10 cellular contexts compared by ENCODE assay signal in genomic region chr1:154434346-154435075, GRCh38. TPM values are rescaled to one million over a fixed set of nuclear protein-coding genes. Genes with fewer than 3 reads are reported as not detected.
DNase-seq lines count a peak whose midpoint lies in the region; ATAC-seq and TF ChIP-seq lines count a peak whose summit lies in the region.
"Had no signal": no experiment of that assay in that cellular context is flagged by ENCODE, and none has a peak within 500 bp of the region (broad histone marks: within the 10 kb centered on the region; RNA-seq: fewer than 3 reads in every experiment).

No MANE protein-coding gene starts in this region.

- peaks cover 47% of the 10 kb centered on the region for H3K4me1 Mint-ChIP-seq in activated naive CD4-positive, alpha-beta T cell treated with anti-CD3 and anti-CD28 coated beads, Interleukin-2, amount 50 U/mL, for 24 hours
- peaks cover 34% of the 10 kb centered on the region for H3K4me1 Mint-ChIP-seq in nephron

- H3K4me3 Mint-ChIP-seq in activated naive CD4-positive, alpha-beta T cell treated with anti-CD3 and anti-CD28 coated beads, Interleukin-2, amount 50 U/mL, for 24 hours: no peak overlapping the region
- no peak overlapping the region for H3K4me3 Mint-ChIP-seq in nephron
- H3K4me3 Mint-ChIP-seq: mesothelial cell of epicardium had no signal

- no peaks in the 10 kb centered on the region for H3K27me3 Mint-ChIP-seq in activated naive CD4-positive, alpha-beta T cell treated with anti-CD3 and anti-CD28 coated beads, Interleukin-2, amount 50 U/mL, for 24 hours
- no peaks in the 10 kb centered on the region for H3K27me3 Mint-ChIP-seq in nephron (ENCODE audit: low read depth)

- H3K36me3 Mint-ChIP-seq in activated naive CD4-positive, alpha-beta T cell treated with anti-CD3 and anti-CD28 coated beads, Interleukin-2, amount 50 U/mL, for 24 hours: peaks cover 6% of the 10 kb centered on the region
- H3K36me3 Mint-ChIP-seq in activated naive CD4-positive, alpha-beta T cell treated with anti-CD3 and anti-CD28 coated beads, Interleukin-2, amount 50 U/mL, for 72 hours: no peaks in the 10 kb centered on the region
- H3K36me3 Mint-ChIP-seq in nephron (ENCODE audit: low read depth): no peaks in the 10 kb centered on the region
- H3K36me3 Mint-ChIP-seq: mesothelial cell of epicardium had no signal

- no peak for DNase-seq in activated naive CD4-positive, alpha-beta T cell treated with anti-CD3 and anti-CD28 coated beads, Interleukin-2, amount 50 U/mL, for 72 hours (ENCODE audit: low spot score in 2 of 2)
- DNase-seq in fibroblast of villous mesenchyme (ENCODE audit: low read depth) (peak; percentile 78), ureter (ENCODE audit: low spot score) (peak; percentile 77), NCI-H748 (lab: John Stamatoyannopoulos, UW; ENCODE audit: unreplicated experiment) (no peak)
- DNase-seq: dermis blood vessel endothelial cell had no signal

- H3K9me3 Mint-ChIP-seq in activated naive CD4-positive, alpha-beta T cell treated with anti-CD3 and anti-CD28 coated beads, Interleukin-2, amount 50 U/mL, for 24 hours: no peaks in the 10 kb centered on the region
- no peaks in the 10 kb centered on the region for H3K9me3 Mint-ChIP-seq in activated naive CD4-positive, alpha-beta T cell treated with anti-CD3 and anti-CD28 coated beads, Interleukin-2, amount 50 U/mL, for 72 hours
- no peaks in the 10 kb centered on the region for H3K9me3 Mint-ChIP-seq in nephron
- H3K9me3 Mint-ChIP-seq: mesothelial cell of epicardium had no signal

- H3K27ac Mint-ChIP-seq in activated naive CD4-positive, alpha-beta T cell treated with anti-CD3 and anti-CD28 coated beads, Interleukin-2, amount 50 U/mL, for 24 hours: peak overlapping the region; percentile 62
- no peak overlapping the region for H3K27ac Mint-ChIP-seq in activated naive CD4-positive, alpha-beta T cell treated with anti-CD3 and anti-CD28 coated beads, Interleukin-2, amount 50 U/mL, for 72 hours
- H3K27ac Mint-ChIP-seq in nephron: peak overlapping the region in 2 of 3 experiments; percentile 66 to 79
- H3K27ac Mint-ChIP-seq: mesothelial cell of epicardium had no signal

- ATAC-seq in activated naive CD4-positive, alpha-beta T cell treated with anti-CD3 and anti-CD28 coated beads, Interleukin-2, amount 50 U/mL, for 72 hours: no peak
- ATAC-seq in GM19455 (IDR thresholded peaks at IDR 0.05; ENCODE audit: unreplicated experiment) (no peak), GM18907 (IDR thresholded peaks at IDR 0.05; ENCODE audit: unreplicated experiment) (no peak)

- TF ChIP-seq CTCF in fibroblast of villous mesenchyme (IDR thresholded peaks at IDR 0.05; ENCODE audit: insufficient read depth, low read depth, low read length) (no peak), nephron (IDR thresholded peaks at IDR 0.05; ENCODE audit: unreplicated experiment in 3 of 3) (no peak)

- no peak overlapping the region for H3K4me3 ChIP-seq in fibroblast of villous mesenchyme (ENCODE audit: low read depth, low read length)

RNA-seq across cellular contexts. Expression of gene IL6R, which starts 29.4 kb away (rescaled TPM):
- total RNA-seq in activated naive CD4-positive, alpha-beta T cell treated with anti-CD3 and anti-CD28 coated beads, Interleukin-2, amount 50 U/mL, for 72 hours: 1 to 10 TPM; 6.7 to 8.5 TPM
- 11.6 and 30.2 TPM in 2 replicates for total RNA-seq in fibroblast of villous mesenchyme
- 12.5 TPM for total RNA-seq in ureter

Comparison
In these comparisons a context has a peak if more than half of its experiments do, and no peak if none do; other contexts are left out.
1. H3K27ac Mint-ChIP-seq: peak in activated naive CD4-positive, alpha-beta T cell treated with anti-CD3 and anti-CD28 coated beads, Interleukin-2, amount 50 U/mL, for 24 hours (single experiment) and nephron (2 of 3); none in activated naive CD4-positive, alpha-beta T cell treated with anti-CD3 and anti-CD28 coated beads, Interleukin-2, amount 50 U/mL, for 72 hours (0 of 2).
2. DNase-seq: peak in fibroblast of villous mesenchyme (single experiment) and ureter (single experiment); none in activated naive CD4-positive, alpha-beta T cell treated with anti-CD3 and anti-CD28 coated beads, Interleukin-2, amount 50 U/mL, for 72 hours (0 of 2) and NCI-H748 (single experiment).